ENCODE assay signal across 8 cellular contexts in the genomic region with DNA sequence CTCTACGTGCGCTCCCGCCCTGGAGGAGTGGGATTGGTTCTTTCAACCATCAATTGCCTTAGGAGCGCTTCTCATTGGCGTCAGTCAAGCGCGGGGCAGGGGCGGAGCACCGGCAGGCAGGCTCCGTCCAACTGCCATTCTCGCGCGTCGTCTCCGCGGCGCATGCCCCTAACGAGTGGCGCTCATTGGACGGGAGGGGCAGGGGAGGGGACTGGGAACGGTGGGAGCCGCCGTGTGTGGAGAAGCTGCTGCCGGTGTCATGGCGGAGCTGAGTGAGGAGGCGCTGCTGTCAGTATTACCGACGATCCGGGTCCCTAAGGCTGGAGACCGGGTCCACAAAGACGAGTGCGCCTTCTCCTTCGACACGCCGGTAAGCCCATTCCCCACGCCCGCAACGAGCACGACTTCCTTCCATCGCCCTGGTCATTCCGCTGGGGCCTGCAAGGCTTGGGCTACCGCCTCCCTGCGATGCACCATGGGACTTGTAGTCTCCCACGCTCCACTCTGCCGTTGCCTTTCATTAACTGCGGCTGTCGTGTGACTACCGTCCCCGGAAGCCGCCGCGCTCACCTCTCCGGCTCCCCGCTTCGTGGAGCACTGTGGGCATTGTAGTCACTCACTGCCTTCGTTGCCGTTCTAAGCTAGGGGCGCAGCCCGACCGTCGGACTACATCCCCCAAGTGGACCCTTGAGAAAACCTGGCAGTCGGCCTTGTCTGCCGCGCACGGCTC. TPM values are rescaled to one million over a fixed set of nuclear protein-coding genes. Genes with fewer than 3 reads are reported as not detected.
DNase-seq lines count a peak whose midpoint lies in the region; ATAC-seq, FAIRE-seq and TF ChIP-seq lines count a peak whose summit lies in the region.

A gene with protein sequence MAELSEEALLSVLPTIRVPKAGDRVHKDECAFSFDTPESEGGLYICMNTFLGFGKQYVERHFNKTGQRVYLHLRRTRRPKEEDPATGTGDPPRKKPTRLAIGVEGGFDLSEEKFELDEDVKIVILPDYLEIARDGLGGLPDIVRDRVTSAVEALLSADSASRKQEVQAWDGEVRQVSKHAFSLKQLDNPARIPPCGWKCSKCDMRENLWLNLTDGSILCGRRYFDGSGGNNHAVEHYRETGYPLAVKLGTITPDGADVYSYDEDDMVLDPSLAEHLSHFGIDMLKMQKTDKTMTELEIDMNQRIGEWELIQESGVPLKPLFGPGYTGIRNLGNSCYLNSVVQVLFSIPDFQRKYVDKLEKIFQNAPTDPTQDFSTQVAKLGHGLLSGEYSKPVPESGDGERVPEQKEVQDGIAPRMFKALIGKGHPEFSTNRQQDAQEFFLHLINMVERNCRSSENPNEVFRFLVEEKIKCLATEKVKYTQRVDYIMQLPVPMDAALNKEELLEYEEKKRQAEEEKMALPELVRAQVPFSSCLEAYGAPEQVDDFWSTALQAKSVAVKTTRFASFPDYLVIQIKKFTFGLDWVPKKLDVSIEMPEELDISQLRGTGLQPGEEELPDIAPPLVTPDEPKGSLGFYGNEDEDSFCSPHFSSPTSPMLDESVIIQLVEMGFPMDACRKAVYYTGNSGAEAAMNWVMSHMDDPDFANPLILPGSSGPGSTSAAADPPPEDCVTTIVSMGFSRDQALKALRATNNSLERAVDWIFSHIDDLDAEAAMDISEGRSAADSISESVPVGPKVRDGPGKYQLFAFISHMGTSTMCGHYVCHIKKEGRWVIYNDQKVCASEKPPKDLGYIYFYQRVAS (plus strand): TSS at position 230 of the 730 bp plus-strand sequence. CDS start 30 bp downstream, at position 260.

- TF ChIP-seq CTCF in chondrocyte (IDR thresholded peaks at IDR 0.05) (no peak), kidney (IDR thresholded peaks at IDR 0.05; ENCODE audit: borderline replicate concordance, extremely low read depth, insufficient read depth) (no peak)

- FAIRE-seq in kidney (lab: Jason Lieb, UNC): peak; percentile 92

- peak within 1 kb of the TSS; percentile 66 to 87 for H3K9ac ChIP-seq in kidney (ENCODE audit: low read length in 2 of 2)

- H3K4me1 Mint-ChIP-seq in chondrocyte (ENCODE audit: low read depth): peaks cover 37% of the 10 kb centered on the region

- peak within 1 kb of the TSS; percentile 99 for H3K27ac Mint-ChIP-seq in chondrocyte (ENCODE audit: unreplicated experiment)

- H3K4me3 Mint-ChIP-seq in chondrocyte (ENCODE audit: unreplicated experiment): peak within 1 kb of the TSS; percentile 94

- no peaks in the 10 kb centered on the region for H3K9me3 Mint-ChIP-seq in chondrocyte (ENCODE audit: low read depth)

- peak within 1 kb of the TSS; percentile 92 for H3K27ac ChIP-seq in kidney (ENCODE audit: low read depth in 2 of 2, low read length in 2 of 2)

- no peaks in the 10 kb centered on the region for H3K27me3 Mint-ChIP-seq in chondrocyte (ENCODE audit: low read depth)

- H3K4me3 ChIP-seq in kidney (ENCODE audit: low read length in 2 of 2): peak within 1 kb of the TSS; percentile 92 to 99

- H3K9me3 ChIP-seq in kidney (ENCODE audit: control insufficient read depth in 1 of 2, low read length in 2 of 2): no peaks in the 10 kb centered on the region

- DNase-seq in AML-193 (lab: John Stamatoyannopoulos, UW) (peak; percentile 97 to 98), NCI-H510A treated with DMSO at 0.1 percent for 48 hours (lab: John Stamatoyannopoulos, UW) (peak; percentile 90), chondrocyte (ENCODE audit: low spot score) (peak; percentile 100), kidney (peak; percentile 100)
- DNase-seq in activated CD4-positive, alpha-beta T cell treated with anti-CD3 and anti-CD28 coated beads for 24 hours (ENCODE audit: low read depth in 2 of 2): peak; percentile 93 to 95
- peak; percentile 99 for DNase-seq in stimulated activated CD4-positive, alpha-beta T cell treated with anti-CD3 and anti-CD28 coated beads, Interleukin-15, amount 100 ng/mL, for 24 hours

- intact Hi-C loops in kidney (cut with DNase I): no loop called here

- peak; percentile 74 for ATAC-seq in HG03439 (IDR thresholded peaks at IDR 0.05; ENCODE audit: unreplicated experiment)

- H3K36me3 Mint-ChIP-seq in chondrocyte (ENCODE audit: low read depth): peaks cover 16% of the 10 kb centered on the region

- peaks cover 7 to 12% of the 10 kb centered on the region in 2 donors for H3K36me3 ChIP-seq in kidney (ENCODE audit: control insufficient read depth in 1 of 2, insufficient read depth in 2 of 2, low read length in 2 of 2)

- peaks cover 6 to 11% of the 10 kb centered on the region in 2 donors for H3K4me1 ChIP-seq in kidney (ENCODE audit: control insufficient read depth in 1 of 2, insufficient read depth in 1 of 2, low read depth in 1 of 2, low read length in 2 of 2)

- peak; percentile 86 for TF ChIP-seq POLR2A in GM19193 (IDR thresholded peaks at IDR 0.05; ENCODE audit: extremely low read depth, insufficient read depth, insufficient read length)

RNA-seq across cellular contexts. Expression of the gene that starts here (rescaled TPM):
- 103 to 147 TPM (median 106 TPM) in 3 replicates for total RNA-seq in chondrocyte
- 75.5 TPM for total RNA-seq in kidney
- 52.3 TPM for polyA plus RNA-seq in kidney (ENCODE audit: insufficient read depth, low read depth, low replicate concordance)

Comparison
In these comparisons a context has a peak if more than half of its experiments do, and no peak if none do; other contexts are left out.
1. Peak in every context shown above with its lines: DNase-seq, ATAC-seq, H3K4me3 ChIP-seq and H3K27ac ChIP-seq.